8 cellular contexts compared by ENCODE assay signal in the genomic region with DNA sequence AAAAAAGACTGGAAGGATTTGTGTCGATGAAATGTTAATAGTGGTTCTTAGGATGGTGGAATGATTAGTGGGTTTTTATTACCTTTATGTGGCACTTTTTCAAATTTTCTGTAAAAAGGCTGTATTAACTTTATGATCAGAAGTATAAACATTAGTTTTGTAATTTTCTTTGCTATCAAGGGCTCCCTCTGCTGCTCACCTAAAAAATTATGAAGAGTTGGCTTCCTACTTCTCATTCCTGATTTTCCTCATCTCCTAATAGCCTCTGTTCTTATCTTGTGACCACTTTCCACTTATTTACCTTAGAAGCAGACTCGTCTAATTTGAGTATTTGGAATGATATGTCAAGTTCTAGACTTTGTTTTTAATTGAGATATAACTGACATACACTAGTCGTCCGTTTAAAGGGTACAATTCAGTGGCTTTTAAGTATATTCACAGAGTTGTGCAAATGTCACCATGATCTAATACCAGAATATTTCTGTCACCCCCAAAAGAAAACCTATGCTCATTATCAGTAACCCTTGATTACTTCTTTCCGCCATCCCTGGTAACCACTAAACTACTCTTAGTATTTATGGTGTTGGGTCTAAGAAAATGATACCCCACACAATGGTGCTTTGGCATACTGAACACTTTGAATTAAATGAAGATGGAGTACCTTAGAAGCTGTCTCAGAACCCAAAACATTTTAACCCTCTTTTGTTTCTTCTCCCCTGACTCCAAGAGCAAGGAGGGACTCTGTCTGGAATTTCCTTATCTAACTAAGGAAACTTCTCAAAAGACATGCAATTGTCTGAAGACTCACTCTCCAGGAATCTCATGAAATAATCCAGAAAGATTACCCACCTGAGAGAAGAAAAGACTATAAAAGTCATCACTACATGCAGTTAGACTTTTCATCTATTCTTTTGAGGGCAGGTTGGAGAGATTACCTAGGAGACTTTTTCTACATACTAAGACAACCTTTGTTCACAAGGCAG.
DNase-seq lines count a peak whose midpoint lies in the region; ATAC-seq, FAIRE-seq and TF ChIP-seq lines count a peak whose summit lies in the region.
"Had no signal": no experiment of that assay in that cellular context is flagged by ENCODE, and none has a peak within 500 bp of the region (broad histone marks: within the 10 kb centered on the region; RNA-seq: fewer than 3 reads in every experiment).

No MANE protein-coding gene starts in this region.

- FAIRE-seq in endometrium (lab: Jason Lieb, UNC), result peak; percentile 85

- DNase-seq in GM10248 (ENCODE audit: extremely low spot score) (no peak), MV-4-11 (lab: John Stamatoyannopoulos, UW) (peak; percentile 5), renal cortical epithelial cell (ENCODE audit: low read depth) (peak; percentile 49), ecto neural progenitor cell (ENCODE audit: low spot score) (no peak), COR-L47 (lab: John Stamatoyannopoulos, UW) (no peak)
- DNase-seq: activated naive CD4-positive, alpha-beta T cell treated with anti-CD3 and anti-CD28 coated beads, Interleukin-2, amount 10 ng/mL, durations not matched to agents 7 days and 5 days had no signal

- no peak for ATAC-seq in HG02763 (IDR thresholded peaks at IDR 0.05; ENCODE audit: unreplicated experiment)

- POLR2A ChIA-PET in GM10248 (lab: Yijun Ruan, JAX), result no interaction called here

- peak; percentile 22 for TF ChIP-seq CTCF in GM10248 (IDR thresholded peaks at IDR 0.05; ENCODE audit: control extremely low read depth, extremely low read depth, low read depth, missing control alignments)

- CTCF ChIA-PET in GM10248 (lab: Yijun Ruan, JAX), result no interaction called here

Comparison
In these comparisons a context has a peak if more than half of its experiments do, and no peak if none do; other contexts are left out.
1. DNase-seq: peak in MV-4-11 (single experiment) and renal cortical epithelial cell (single experiment); none in GM10248 (single experiment), ecto neural progenitor cell (single experiment) and COR-L47 (single experiment).